In the genomic region with DNA sequence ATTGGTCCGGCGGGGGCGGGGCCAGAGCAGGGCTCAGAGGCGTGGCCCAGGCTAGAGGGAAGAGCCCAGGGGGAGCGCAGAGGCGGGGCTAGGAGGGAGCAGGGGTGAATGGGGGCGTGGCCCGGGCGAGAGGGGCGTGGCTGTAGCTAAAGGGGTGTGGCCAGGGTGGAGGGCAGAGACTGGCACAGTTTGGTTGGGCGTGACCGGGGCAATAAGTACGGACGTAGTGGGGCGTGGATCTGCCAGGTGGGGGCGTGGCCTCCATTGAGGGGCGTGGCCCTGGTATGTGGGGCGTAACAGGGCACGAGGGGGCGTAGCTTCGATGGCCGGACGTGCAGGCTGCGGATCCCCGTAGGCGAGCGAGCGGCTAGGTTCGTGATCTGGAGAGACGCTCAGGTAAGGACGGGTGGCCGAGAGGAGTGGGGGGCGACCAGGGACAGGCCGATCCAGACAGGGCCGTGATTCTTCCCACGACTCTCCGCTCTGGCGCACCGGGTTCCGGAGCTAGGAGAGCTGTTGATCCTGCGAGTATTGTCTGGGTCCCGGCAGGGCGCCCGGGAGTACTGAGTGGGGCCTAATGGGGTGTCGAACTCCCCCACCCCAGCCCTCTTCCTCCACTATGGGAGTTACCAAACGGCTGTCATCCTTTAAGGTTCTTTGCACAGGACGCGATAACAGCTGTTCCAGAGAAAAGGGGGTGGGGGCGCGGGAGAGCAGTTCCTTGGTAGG, we compare ENCODE assay signal across 8 cellular contexts. TPM values are rescaled to one million over a fixed set of nuclear protein-coding genes. Genes with fewer than 3 reads are reported as not detected.
DNase-seq lines count a peak whose midpoint lies in the region; ATAC-seq and TF ChIP-seq lines count a peak whose summit lies in the region.

TSS of gene CA5B (plus strand) at position 314 of the 729 bp plus-strand sequence. CDS start 11,754 bp downstream, outside the sequence.

- H3K9me3 Mint-ChIP-seq in T-helper 1 cell treated with Interleukin-12 subunit alpha and Interleukin-12 subunit beta and Interleukin-4 antibody, amounts not matched to agents 30 μg/mL and 1 μg/mL, for 36 hours: no peaks in the 10 kb centered on the region

- H3K27ac ChIP-seq in KMS-11 (no peak within 1 kb of the TSS), ascending aorta (peak within 1 kb of the TSS; percentile 66 to 75), right cardiac atrium (ENCODE audit: low read length) (peak within 1 kb of the TSS; percentile 27), aorta (ENCODE audit: low read depth in 1 of 2, low read length in 2 of 2) (peak within 1 kb of the TSS in 1 of 2 donors; percentile 32)

- H4K20me1 ChIP-seq in KMS-11 (ENCODE audit: insufficient read depth): no peaks in the 10 kb centered on the region

- ATAC-seq in GM21723 (IDR thresholded peaks at IDR 0.05; ENCODE audit: unreplicated experiment): peak; percentile 90
- ATAC-seq in right cardiac atrium: peak; percentile 99 to 100
- peak; percentile 99 for ATAC-seq in aorta (ENCODE audit: low FRiP score)

- peaks cover 7% of the 10 kb centered on the region for H3K36me3 Mint-ChIP-seq in T-helper 1 cell treated with Interleukin-12 subunit alpha and Interleukin-12 subunit beta and Interleukin-4 antibody, amounts not matched to agents 30 μg/mL and 1 μg/mL, for 36 hours (ENCODE audit: low read depth)

- H3K36me3 ChIP-seq in KMS-11 (ENCODE audit: insufficient read depth): no peaks in the 10 kb centered on the region
- H3K36me3 ChIP-seq in ascending aorta: no peaks in the 10 kb centered on the region
- no peaks in the 10 kb centered on the region for H3K36me3 ChIP-seq in aorta (ENCODE audit: control insufficient read depth in 1 of 2, insufficient read depth in 2 of 2, low read length in 1 of 2)

- H3K4me1 ChIP-seq in KMS-11 (ENCODE audit: low read depth, poor library complexity, severe bottlenecking) (peaks cover 7% of the 10 kb centered on the region), ascending aorta (peaks cover 0 to 3% of the 10 kb centered on the region in 2 donors), right cardiac atrium (ENCODE audit: control insufficient read depth, insufficient read depth, low read length) (peaks cover 2% of the 10 kb centered on the region), aorta (ENCODE audit: control insufficient read depth in 1 of 2, insufficient read depth in 2 of 2, low read length in 2 of 2) (no peaks in the 10 kb centered on the region)

- no peaks in the 10 kb centered on the region for H3K9me3 ChIP-seq in ascending aorta
- H3K9me3 ChIP-seq in right cardiac atrium (ENCODE audit: control insufficient read depth, low read length): no peaks in the 10 kb centered on the region
- no peaks in the 10 kb centered on the region for H3K9me3 ChIP-seq in aorta (ENCODE audit: control insufficient read depth, low read length)

- 3% methylated on average over 49 of the region's 50 CpGs for WGBS in right cardiac atrium
- 1 to 4% methylated on average over 45 to 50 of the region's 50 CpGs for WGBS in aorta, 2 donors

- H3K79me2 ChIP-seq in KMS-11 (ENCODE audit: insufficient read depth, low read depth): no peaks in the 10 kb centered on the region

- H3K4me3 ChIP-seq in KMS-11 (IDR thresholded peaks at IDR 0.05; ENCODE audit: insufficient read depth, low read depth, low read length) (no peak within 1 kb of the TSS), ascending aorta (peak within 1 kb of the TSS; percentile 59 to 80), right cardiac atrium (ENCODE audit: low read length) (peak within 1 kb of the TSS; percentile 43), aorta (ENCODE audit: low read length in 2 of 2) (peak within 1 kb of the TSS; percentile 6 to 63)

- H3K4me2 ChIP-seq in KMS-11: peak within 1 kb of the TSS; percentile 54

- peaks cover 18% of the 10 kb centered on the region for H3K4me1 Mint-ChIP-seq in T-helper 1 cell treated with Interleukin-12 subunit alpha and Interleukin-12 subunit beta and Interleukin-4 antibody, amounts not matched to agents 30 μg/mL and 1 μg/mL, for 36 hours (ENCODE audit: low read depth)

- TF ChIP-seq CTCF in KMS-11 (conservative IDR thresholded peaks at IDR 0.05; ENCODE audit: low read depth, low read length) (no peak), ascending aorta (IDR thresholded peaks at IDR 0.05) (no peak)

- H3K27me3 ChIP-seq in KMS-11 (ENCODE audit: insufficient read depth, low read depth): no peaks in the 10 kb centered on the region
- H3K27me3 ChIP-seq in ascending aorta: no peaks in the 10 kb centered on the region
- H3K27me3 ChIP-seq in right cardiac atrium (ENCODE audit: control insufficient read depth, insufficient read depth): no peaks in the 10 kb centered on the region
- H3K27me3 ChIP-seq in aorta (ENCODE audit: control insufficient read depth in 1 of 2, insufficient read depth in 2 of 2, low read length in 1 of 2): no peaks in the 10 kb centered on the region

- H3K27ac Mint-ChIP-seq in T-helper 1 cell treated with Interleukin-12 subunit alpha and Interleukin-12 subunit beta and Interleukin-4 antibody, amounts not matched to agents 30 μg/mL and 1 μg/mL, for 36 hours: peak within 1 kb of the TSS; percentile 67

- H3K4me3 Mint-ChIP-seq in T-helper 1 cell treated with Interleukin-12 subunit alpha and Interleukin-12 subunit beta and Interleukin-4 antibody, amounts not matched to agents 30 μg/mL and 1 μg/mL, for 36 hours: peak within 1 kb of the TSS; percentile 84

- no peak within 1 kb of the TSS for H2AFZ ChIP-seq in KMS-11 (ENCODE audit: low read depth)

- DNase-seq in DMS 273 treated with DMSO at 0.1 percent for 48 hours (lab: John Stamatoyannopoulos, UW) (peak; percentile 67), ascending aorta (ENCODE audit: low spot score in 2 of 2) (peak; percentile 85 to 98), right cardiac atrium (peak; percentile 93 to 98 (median 96)), retina (peak; percentile 87), aorta (peak; percentile 96 to 99)

- intact Hi-C loops in ascending aorta (cut with DNase I): loop anchor here (1.0 to 5.0 kb wide), 4 partner anchors 12 to 979 kb away; partner anchors contain the start of genes AP1S2 and SYAP1
- intact Hi-C loops in right cardiac atrium (cut with DNase I): no loop called here
- intact Hi-C loops in aorta (cut with DNase I): no loop called here

- no peaks in the 10 kb centered on the region for H3K27me3 Mint-ChIP-seq in T-helper 1 cell treated with Interleukin-12 subunit alpha and Interleukin-12 subunit beta and Interleukin-4 antibody, amounts not matched to agents 30 μg/mL and 1 μg/mL, for 36 hours (ENCODE audit: low read depth)

- no peak within 1 kb of the TSS for H3K9ac ChIP-seq in KMS-11

RNA-seq across cellular contexts. Expression of gene CA5B, which starts in this region (rescaled TPM):
- total RNA-seq in ascending aorta (13.5 TPM), right cardiac atrium (1 to 10 TPM; 4.5 to 7.5 (median 6.6) TPM), aorta (10 to 100 TPM; 30.8 to 46.4 TPM)
- polyA plus RNA-seq in right cardiac atrium (2.1 TPM), aorta (1 to 10 TPM; 3.0 to 8.6 TPM)
